1 cellular context compared by ENCODE assay signal in the genomic region with DNA sequence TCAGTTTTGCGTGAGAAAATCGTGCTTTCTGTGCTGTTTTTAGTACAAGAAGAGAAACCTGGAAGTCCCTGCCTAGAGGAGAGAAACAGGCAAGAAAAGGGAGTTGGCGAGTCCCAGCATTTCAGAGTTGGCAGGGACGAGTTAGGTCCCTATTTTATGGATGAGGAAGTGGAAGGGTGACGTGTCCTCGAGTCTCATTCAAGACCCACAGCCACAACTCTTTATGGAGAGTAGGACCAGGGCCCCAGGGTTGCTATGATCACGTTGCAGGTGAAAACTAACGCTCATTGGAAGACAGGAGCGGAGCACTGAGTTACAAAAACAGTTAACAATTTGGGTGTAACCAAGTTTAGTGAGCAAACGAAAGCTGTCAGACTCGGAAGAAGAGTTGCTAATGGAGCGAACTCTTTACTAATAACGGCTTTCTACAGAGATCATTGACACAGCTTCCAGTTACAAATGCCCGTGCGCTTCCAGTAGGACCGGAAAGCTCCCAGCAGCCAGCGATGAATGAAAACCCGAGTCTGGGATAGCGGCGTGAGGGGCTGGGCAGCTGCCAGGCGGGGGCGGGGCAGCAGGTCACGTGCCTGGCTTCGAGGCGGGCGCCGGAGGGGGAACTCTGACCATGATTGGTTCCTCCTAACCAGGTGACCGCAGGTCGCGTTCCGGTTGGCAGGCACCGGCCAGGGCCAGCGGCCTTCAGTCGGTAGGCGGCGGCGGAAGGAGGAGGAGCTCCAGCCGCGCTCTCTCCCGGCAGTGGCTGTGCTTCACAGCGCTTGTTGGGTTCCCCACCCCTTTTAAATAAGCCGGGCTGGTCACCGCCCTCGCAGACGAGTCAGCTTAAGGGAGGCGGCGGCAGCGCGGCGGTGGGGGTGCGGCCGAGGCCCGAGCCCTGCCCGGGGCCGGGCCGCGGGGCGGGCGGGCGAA.
TF ChIP-seq lines count a peak whose summit lies in the region.

A gene (plus strand): TSS at position 827 of the 927 bp plus-strand sequence. CDS start 257 bp downstream, outside the sequence.

TF ChIP-seq in HepG2, 621 proteins besides CTCF, POLR2A, EP300 and RAD21 (continued from another document and continues in another):
- TF ChIP-seq, protein P1, sequence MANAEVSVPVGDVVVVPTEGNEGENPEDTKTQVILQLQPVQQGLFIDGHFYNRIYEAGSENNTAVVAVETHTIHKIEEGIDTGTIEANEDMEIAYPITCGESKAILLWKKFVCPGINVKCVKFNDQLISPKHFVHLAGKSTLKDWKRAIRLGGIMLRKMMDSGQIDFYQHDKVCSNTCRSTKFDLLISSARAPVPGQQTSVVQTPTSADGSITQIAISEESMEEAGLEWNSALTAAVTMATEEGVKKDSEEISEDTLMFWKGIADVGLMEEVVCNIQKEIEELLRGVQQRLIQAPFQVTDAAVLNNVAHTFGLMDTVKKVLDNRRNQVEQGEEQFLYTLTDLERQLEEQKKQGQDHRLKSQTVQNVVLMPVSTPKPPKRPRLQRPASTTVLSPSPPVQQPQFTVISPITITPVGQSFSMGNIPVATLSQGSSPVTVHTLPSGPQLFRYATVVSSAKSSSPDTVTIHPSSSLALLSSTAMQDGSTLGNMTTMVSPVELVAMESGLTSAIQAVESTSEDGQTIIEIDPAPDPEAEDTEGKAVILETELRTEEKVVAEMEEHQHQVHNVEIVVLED (CRISPR knock-in tag; IDR thresholded peaks at IDR 0.05; ENCODE audit: borderline replicate concordance) = peak; percentile 70; the same call in 1 of the 2 replicates
- TF ChIP-seq TOE1 (CRISPR knock-in tag; IDR thresholded peaks at IDR 0.05) (peak; percentile 89), CEBPB (IDR thresholded peaks at IDR 0.05; ENCODE audit: borderline replicate concordance, low read depth, low read length) (no peak), PAWR (CRISPR knock-in tag; IDR thresholded peaks at IDR 0.05; ENCODE audit: borderline replicate concordance) (0 out of 2 replicates have a peak, but pooled peaks have one; percentile 27), TSC22D2 (CRISPR knock-in tag; IDR thresholded peaks at IDR 0.05; ENCODE audit: borderline replicate concordance) (peak; percentile 54; the same call in 1 of the 2 replicates), HOXA9 (CRISPR knock-in tag; IDR thresholded peaks at IDR 0.05; ENCODE audit: borderline replicate concordance) (no peak), ZNF878 (CRISPR knock-in tag; IDR thresholded peaks at IDR 0.05) (0 out of 2 replicates have a peak, but pooled peaks have one; percentile 35), ZNF205 (CRISPR knock-in tag; IDR thresholded peaks at IDR 0.05) (peak; percentile 72; the same call in 1 of the 2 replicates), ZBTB7B (CRISPR knock-in tag; IDR thresholded peaks at IDR 0.05) (0 out of 2 replicates have a peak, but pooled peaks have one; percentile 34), SALL1 (CRISPR knock-in tag; IDR thresholded peaks at IDR 0.05) (peak; percentile 49), ZNF709 (CRISPR knock-in tag; IDR thresholded peaks at IDR 0.05) (peak; percentile 48; the same call in 1 of the 2 replicates), HOXD1 (CRISPR knock-in tag; IDR thresholded peaks at IDR 0.05) (peak; percentile 59; the same call in 1 of the 2 replicates), ZNF788 (CRISPR knock-in tag; IDR thresholded peaks at IDR 0.05; ENCODE audit: borderline replicate concordance) (peak; percentile 21; the same call in 1 of the 2 replicates), ZNF432 (CRISPR knock-in tag; IDR thresholded peaks at IDR 0.05; ENCODE audit: borderline replicate concordance) (no peak), MED1 (CRISPR knock-in tag; IDR thresholded peaks at IDR 0.05) (peak; percentile 54), ZNF143 (CRISPR knock-in tag; IDR thresholded peaks at IDR 0.05) (no peak; the same call in 1 of the 2 replicates), MATR3 (CRISPR knock-in tag; IDR thresholded peaks at IDR 0.05) (no peak), ZNF850 (CRISPR knock-in tag; conservative IDR thresholded peaks at IDR 0.05) (no peak), POGZ (CRISPR knock-in tag; IDR thresholded peaks at IDR 0.05) (peak; percentile 88), KMT2A (CRISPR knock-in tag; IDR thresholded peaks at IDR 0.05) (peak; percentile 90), ZNF879 (CRISPR knock-in tag; IDR thresholded peaks at IDR 0.05) (no peak), RFX5 (IDR thresholded peaks at IDR 0.05; ENCODE audit: low read depth, low read length) (peak; percentile 27), ZNF670 (CRISPR knock-in tag; IDR thresholded peaks at IDR 0.05; ENCODE audit: borderline replicate concordance) (0 out of 2 replicates have a peak, but pooled peaks have one; percentile 73), PITX1 (CRISPR knock-in tag; IDR thresholded peaks at IDR 0.05) (peak; percentile 40; the same call in 1 of the 2 replicates), YEATS2 (CRISPR knock-in tag; IDR thresholded peaks at IDR 0.05; ENCODE audit: borderline replicate concordance) (peak; percentile 57; the same call in 1 of the 2 replicates), NR2C2 (CRISPR knock-in tag; IDR thresholded peaks at IDR 0.05; ENCODE audit: borderline replicate concordance) (peak; percentile 45; the same call in 1 of the 2 replicates), KDM5A (IDR thresholded peaks at IDR 0.05; ENCODE audit: borderline replicate concordance, low read length) (peak; percentile 33; the same call in 1 of the 2 replicates), FOXA3 (CRISPR knock-in tag; IDR thresholded peaks at IDR 0.05) (peak; percentile 38; the same call in 1 of the 2 replicates), RXRB (CRISPR knock-in tag; IDR thresholded peaks at IDR 0.05; ENCODE audit: borderline replicate concordance) (peak; percentile 58), HOXA5 (CRISPR knock-in tag; IDR thresholded peaks at IDR 0.05) (peak; percentile 79), ZFY (CRISPR knock-in tag; IDR thresholded peaks at IDR 0.05) (peak; percentile 72), IRX3 (CRISPR knock-in tag; IDR thresholded peaks at IDR 0.05; ENCODE audit: borderline replicate concordance, low read depth) (no peak), HIVEP1 (CRISPR knock-in tag; IDR thresholded peaks at IDR 0.05) (peak; percentile 24; the same call in 1 of the 2 replicates), GABPB1 (CRISPR knock-in tag; IDR thresholded peaks at IDR 0.05) (peak; percentile 89), FOSL2 (CRISPR knock-in tag; IDR thresholded peaks at IDR 0.05) (no peak; the same call in none of the 2 replicates), JUNB (CRISPR knock-in tag; IDR thresholded peaks at IDR 0.05; ENCODE audit: borderline replicate concordance) (no peak), SP5 (CRISPR knock-in tag; IDR thresholded peaks at IDR 0.05; ENCODE audit: borderline replicate concordance, low read depth) (peak; percentile 95), ZNF343 (CRISPR knock-in tag; IDR thresholded peaks at IDR 0.05) (0 out of 2 replicates have a peak, but pooled peaks have one; percentile 17), DR1 (CRISPR knock-in tag; IDR thresholded peaks at IDR 0.05) (peak; percentile 98), MIXL1 (CRISPR knock-in tag; IDR thresholded peaks at IDR 0.05) (0 out of 2 replicates have a peak, but pooled peaks have one; percentile 27), POLR2G (IDR thresholded peaks at IDR 0.05; ENCODE audit: low read depth, low read length) (peak; percentile 83)
- TF ChIP-seq, protein P2, sequence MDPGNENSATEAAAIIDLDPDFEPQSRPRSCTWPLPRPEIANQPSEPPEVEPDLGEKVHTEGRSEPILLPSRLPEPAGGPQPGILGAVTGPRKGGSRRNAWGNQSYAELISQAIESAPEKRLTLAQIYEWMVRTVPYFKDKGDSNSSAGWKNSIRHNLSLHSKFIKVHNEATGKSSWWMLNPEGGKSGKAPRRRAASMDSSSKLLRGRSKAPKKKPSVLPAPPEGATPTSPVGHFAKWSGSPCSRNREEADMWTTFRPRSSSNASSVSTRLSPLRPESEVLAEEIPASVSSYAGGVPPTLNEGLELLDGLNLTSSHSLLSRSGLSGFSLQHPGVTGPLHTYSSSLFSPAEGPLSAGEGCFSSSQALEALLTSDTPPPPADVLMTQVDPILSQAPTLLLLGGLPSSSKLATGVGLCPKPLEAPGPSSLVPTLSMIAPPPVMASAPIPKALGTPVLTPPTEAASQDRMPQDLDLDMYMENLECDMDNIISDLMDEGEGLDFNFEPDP (CRISPR knock-in tag; conservative IDR thresholded peaks at IDR 0.05) = no peak
- TF ChIP-seq, protein P3, sequence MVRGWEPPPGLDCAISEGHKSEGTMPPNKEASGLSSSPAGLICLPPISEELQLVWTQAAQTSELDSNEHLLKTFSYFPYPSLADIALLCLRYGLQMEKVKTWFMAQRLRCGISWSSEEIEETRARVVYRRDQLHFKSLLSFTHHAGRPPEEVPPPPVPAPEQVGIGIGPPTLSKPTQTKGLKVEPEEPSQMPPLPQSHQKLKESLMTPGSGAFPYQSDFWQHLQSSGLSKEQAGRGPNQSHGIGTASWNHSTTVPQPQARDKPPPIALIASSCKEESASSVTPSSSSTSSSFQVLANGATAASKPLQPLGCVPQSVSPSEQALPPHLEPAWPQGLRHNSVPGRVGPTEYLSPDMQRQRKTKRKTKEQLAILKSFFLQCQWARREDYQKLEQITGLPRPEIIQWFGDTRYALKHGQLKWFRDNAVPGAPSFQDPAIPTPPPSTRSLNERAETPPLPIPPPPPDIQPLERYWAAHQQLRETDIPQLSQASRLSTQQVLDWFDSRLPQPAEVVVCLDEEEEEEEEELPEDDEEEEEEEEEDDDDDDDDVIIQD (CRISPR knock-in tag; IDR thresholded peaks at IDR 0.05; ENCODE audit: low read depth) = peak; percentile 77
- TF ChIP-seq, protein P4, sequence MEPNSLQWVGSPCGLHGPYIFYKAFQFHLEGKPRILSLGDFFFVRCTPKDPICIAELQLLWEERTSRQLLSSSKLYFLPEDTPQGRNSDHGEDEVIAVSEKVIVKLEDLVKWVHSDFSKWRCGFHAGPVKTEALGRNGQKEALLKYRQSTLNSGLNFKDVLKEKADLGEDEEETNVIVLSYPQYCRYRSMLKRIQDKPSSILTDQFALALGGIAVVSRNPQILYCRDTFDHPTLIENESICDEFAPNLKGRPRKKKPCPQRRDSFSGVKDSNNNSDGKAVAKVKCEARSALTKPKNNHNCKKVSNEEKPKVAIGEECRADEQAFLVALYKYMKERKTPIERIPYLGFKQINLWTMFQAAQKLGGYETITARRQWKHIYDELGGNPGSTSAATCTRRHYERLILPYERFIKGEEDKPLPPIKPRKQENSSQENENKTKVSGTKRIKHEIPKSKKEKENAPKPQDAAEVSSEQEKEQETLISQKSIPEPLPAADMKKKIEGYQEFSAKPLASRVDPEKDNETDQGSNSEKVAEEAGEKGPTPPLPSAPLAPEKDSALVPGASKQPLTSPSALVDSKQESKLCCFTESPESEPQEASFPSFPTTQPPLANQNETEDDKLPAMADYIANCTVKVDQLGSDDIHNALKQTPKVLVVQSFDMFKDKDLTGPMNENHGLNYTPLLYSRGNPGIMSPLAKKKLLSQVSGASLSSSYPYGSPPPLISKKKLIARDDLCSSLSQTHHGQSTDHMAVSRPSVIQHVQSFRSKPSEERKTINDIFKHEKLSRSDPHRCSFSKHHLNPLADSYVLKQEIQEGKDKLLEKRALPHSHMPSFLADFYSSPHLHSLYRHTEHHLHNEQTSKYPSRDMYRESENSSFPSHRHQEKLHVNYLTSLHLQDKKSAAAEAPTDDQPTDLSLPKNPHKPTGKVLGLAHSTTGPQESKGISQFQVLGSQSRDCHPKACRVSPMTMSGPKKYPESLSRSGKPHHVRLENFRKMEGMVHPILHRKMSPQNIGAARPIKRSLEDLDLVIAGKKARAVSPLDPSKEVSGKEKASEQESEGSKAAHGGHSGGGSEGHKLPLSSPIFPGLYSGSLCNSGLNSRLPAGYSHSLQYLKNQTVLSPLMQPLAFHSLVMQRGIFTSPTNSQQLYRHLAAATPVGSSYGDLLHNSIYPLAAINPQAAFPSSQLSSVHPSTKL (CRISPR knock-in tag; IDR thresholded peaks at IDR 0.05) = peak; percentile 49; the same call in 1 of the 2 replicates
- TF ChIP-seq, protein P5, sequence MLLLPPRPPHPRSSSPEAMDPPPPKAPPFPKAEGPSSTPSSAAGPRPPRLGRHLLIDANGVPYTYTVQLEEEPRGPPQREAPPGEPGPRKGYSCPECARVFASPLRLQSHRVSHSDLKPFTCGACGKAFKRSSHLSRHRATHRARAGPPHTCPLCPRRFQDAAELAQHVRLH (CRISPR knock-in tag; IDR thresholded peaks at IDR 0.05; ENCODE audit: borderline replicate concordance, low read depth) = peak; percentile 57; the same call in 1 of the 2 replicates
- TF ChIP-seq, protein P6, sequence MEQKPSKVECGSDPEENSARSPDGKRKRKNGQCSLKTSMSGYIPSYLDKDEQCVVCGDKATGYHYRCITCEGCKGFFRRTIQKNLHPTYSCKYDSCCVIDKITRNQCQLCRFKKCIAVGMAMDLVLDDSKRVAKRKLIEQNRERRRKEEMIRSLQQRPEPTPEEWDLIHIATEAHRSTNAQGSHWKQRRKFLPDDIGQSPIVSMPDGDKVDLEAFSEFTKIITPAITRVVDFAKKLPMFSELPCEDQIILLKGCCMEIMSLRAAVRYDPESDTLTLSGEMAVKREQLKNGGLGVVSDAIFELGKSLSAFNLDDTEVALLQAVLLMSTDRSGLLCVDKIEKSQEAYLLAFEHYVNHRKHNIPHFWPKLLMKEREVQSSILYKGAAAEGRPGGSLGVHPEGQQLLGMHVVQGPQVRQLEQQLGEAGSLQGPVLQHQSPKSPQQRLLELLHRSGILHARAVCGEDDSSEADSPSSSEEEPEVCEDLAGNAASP (CRISPR knock-in tag; IDR thresholded peaks at IDR 0.05; ENCODE audit: borderline replicate concordance) = 0 out of 2 replicates have a peak, but pooled peaks have one; percentile 9
- TF ChIP-seq, protein P7, sequence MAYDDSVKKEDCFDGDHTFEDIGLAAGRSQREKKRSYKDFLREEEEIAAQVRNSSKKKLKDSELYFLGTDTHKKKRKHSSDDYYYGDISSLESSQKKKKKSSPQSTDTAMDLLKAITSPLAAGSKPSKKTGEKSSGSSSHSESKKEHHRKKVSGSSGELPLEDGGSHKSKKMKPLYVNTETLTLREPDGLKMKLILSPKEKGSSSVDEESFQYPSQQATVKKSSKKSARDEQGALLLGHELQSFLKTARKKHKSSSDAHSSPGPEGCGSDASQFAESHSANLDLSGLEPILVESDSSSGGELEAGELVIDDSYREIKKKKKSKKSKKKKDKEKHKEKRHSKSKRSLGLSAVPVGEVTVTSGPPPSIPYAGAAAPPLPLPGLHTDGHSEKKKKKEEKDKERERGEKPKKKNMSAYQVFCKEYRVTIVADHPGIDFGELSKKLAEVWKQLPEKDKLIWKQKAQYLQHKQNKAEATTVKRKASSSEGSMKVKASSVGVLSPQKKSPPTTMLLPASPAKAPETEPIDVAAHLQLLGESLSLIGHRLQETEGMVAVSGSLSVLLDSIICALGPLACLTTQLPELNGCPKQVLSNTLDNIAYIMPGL (CRISPR knock-in tag; IDR thresholded peaks at IDR 0.05; ENCODE audit: borderline replicate concordance in 1 of 2, low read depth in 1 of 2) = peak; percentile 30 to 40; a peak in 2 of 4 replicates
